ENCODE assay signal across 17 cellular contexts in the genomic region with DNA sequence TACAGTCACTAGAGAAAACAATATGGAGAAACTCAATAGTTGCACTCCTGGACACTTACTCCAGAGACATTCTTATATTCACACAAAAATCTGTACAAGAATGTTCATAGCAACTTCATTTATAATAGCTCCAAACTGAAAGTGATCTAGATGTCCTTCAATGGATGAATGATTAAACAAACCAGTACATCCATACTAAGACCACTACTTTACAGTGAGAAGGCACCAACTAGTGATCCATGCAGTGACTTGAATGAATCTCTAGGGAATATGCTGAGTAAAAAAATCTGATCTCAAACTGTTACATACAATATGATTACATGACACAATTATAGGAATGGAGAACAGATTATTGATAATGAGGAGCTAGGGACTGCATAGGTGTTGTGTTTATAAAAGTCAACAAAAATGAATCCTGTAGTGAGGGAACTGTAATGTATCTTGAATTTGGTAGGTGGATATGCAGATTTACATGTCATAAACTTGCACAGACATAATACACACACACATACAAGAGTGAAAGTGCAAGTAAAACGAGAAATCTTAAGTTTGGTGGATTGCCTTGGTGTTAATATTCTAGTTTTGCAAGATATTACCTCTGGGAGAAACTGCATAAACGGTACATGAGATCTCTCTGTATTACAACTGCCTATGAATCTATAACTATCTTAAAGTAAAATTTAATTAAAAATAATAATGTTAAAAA.
DNase-seq lines count a peak whose midpoint lies in the region; ATAC-seq and TF ChIP-seq lines count a peak whose summit lies in the region.
"Had no signal": no experiment of that assay in that cellular context is flagged by ENCODE, and none has a peak within 500 bp of the region (broad histone marks: within the 10 kb centered on the region; RNA-seq: fewer than 3 reads in every experiment).

No MANE protein-coding gene starts in this region.

- peak; percentile 4 for DNase-seq in NAMALWA (ENCODE audit: low spot score)
- DNase-seq in activated CD4-positive, alpha-beta T cell treated with anti-CD3 and anti-CD28 coated beads for 4 hours: no peak
- no peak for DNase-seq in smooth muscle cell (lab: John Stamatoyannopoulos, UW; ENCODE audit: unreplicated experiment)
- no peak for DNase-seq in PC-3
- DNase-seq: AML-193; CD4-positive, alpha-beta T cell; DMS79 treated with DMSO at 0.1 percent for 48 hours; NCI-H1436; NCI-H2081; NCI-H510A treated with DMSO at 0.1 percent for 48 hours; T-helper 9 cell had no signal

- H3K36me3 ChIP-seq in BLaER1: no peaks in the 10 kb centered on the region
- no peaks in the 10 kb centered on the region for H3K36me3 ChIP-seq in gastroesophageal sphincter
- no peaks in the 10 kb centered on the region for H3K36me3 ChIP-seq in smooth muscle cell (ENCODE audit: low read depth)
- no peaks in the 10 kb centered on the region for H3K36me3 ChIP-seq in PC-3 (ENCODE audit: low read depth, low read length)
- H3K36me3 ChIP-seq: SJSA1 had no signal

- H3K79me2 ChIP-seq in smooth muscle cell (ENCODE audit: low read depth): no peaks in the 10 kb centered on the region
- no peaks in the 10 kb centered on the region for H3K79me2 ChIP-seq in PC-3 (ENCODE audit: low read length)

- WGBS in gastroesophageal sphincter (ENCODE audit: low coverage in 1 of 2), 2 donors: 66 to 70% methylated on average over 2 of the region's 2 CpGs
- 97% methylated on average over 2 of the region's 2 CpGs for whole genome bisulfite sequencing in smooth muscle cell (ENCODE audit: low lambda C conversion rate)

- no peaks in the 10 kb centered on the region for H3K9me3 ChIP-seq in BLaER1
- no peaks in the 10 kb centered on the region for H3K9me3 ChIP-seq in gastroesophageal sphincter
- H3K9me3 ChIP-seq in smooth muscle cell (replicated peaks; ENCODE audit: low read depth): no peaks in the 10 kb centered on the region
- H3K9me3 ChIP-seq in PC-3 (ENCODE audit: low read length): no peaks in the 10 kb centered on the region
- H3K9me3 ChIP-seq: SJSA1 had no signal

- no peaks in the 10 kb centered on the region for H3K9me2 ChIP-seq in PC-3 (replicated peaks; ENCODE audit: low read length)

- no peak overlapping the region for H2AFZ ChIP-seq in smooth muscle cell (ENCODE audit: low read depth)
- no peak overlapping the region for H2AFZ ChIP-seq in PC-3 (ENCODE audit: low read length)

- TF ChIP-seq CTCF in gastroesophageal sphincter (IDR thresholded peaks at IDR 0.05) (no peak), smooth muscle cell (IDR thresholded peaks at IDR 0.05; ENCODE audit: borderline replicate concordance, insufficient read depth, poor library complexity, severe bottlenecking) (no peak), PC-3 (conservative IDR thresholded peaks at IDR 0.05; ENCODE audit: low read depth, low read length) (no peak)

- no peaks in the 10 kb centered on the region for H3F3A ChIP-seq in smooth muscle cell (ENCODE audit: low read depth)
- no peaks in the 10 kb centered on the region for H3F3A ChIP-seq in PC-3 (ENCODE audit: low read length, unreplicated experiment)

- H3K4me2 ChIP-seq in BLaER1 (0 out of 2 replicates have a peak overlapping the region, but pooled peaks have one; percentile 17), smooth muscle cell (no peak overlapping the region), PC-3 (ENCODE audit: low read length) (no peak overlapping the region)

- BruUV-seq in PC-3 (replicated peaks; lab: Mats Ljungman, UMichigan): no TSS peak

- intact Hi-C loops in PC-3 (cut with micrococcal nuclease): no loop called here

- POLR2A ChIA-PET in PC-3 (lab: Charles Lee; ENCODE audit: unreplicated experiment): no interaction called here

- H3K9ac ChIP-seq in BLaER1 (no peak overlapping the region), smooth muscle cell (ENCODE audit: low read depth) (no peak overlapping the region), PC-3 (ENCODE audit: low read length) (no peak overlapping the region)

- no peak for TF ChIP-seq POLR2A in gastroesophageal sphincter (IDR thresholded peaks at IDR 0.05)

- H3K27me3 ChIP-seq in BLaER1 (no peaks in the 10 kb centered on the region), gastroesophageal sphincter (no peaks in the 10 kb centered on the region), smooth muscle cell (ENCODE audit: low read depth) (no peaks in the 10 kb centered on the region), PC-3 (ENCODE audit: low read length) (peaks cover 4% of the 10 kb centered on the region; the same call in 1 of the 2 replicates)
- H3K27me3 ChIP-seq: SJSA1 had no signal

- H3K27ac ChIP-seq in BLaER1: no peak overlapping the region
- H3K27ac ChIP-seq in gastroesophageal sphincter: no peak overlapping the region
- no peak overlapping the region for H3K27ac ChIP-seq in smooth muscle cell (ENCODE audit: low read depth)
- H3K27ac ChIP-seq in PC-3 (ENCODE audit: low read length): no peak overlapping the region
- H3K27ac ChIP-seq: RWPE1, SJSA1 had no signal

- CTCF ChIA-PET in PC-3 (lab: Charles Lee): no interaction called here

- TF ChIP-seq EP300 in gastroesophageal sphincter (IDR thresholded peaks at IDR 0.05): no peak

- ATAC-seq in GM19351 (IDR thresholded peaks at IDR 0.05; ENCODE audit: unreplicated experiment) (peak; percentile 53), HG02981 (IDR thresholded peaks at IDR 0.05; ENCODE audit: unreplicated experiment) (peak; percentile 66), gastroesophageal sphincter (no peak), PC-3 (no peak)

- H3K4me1 ChIP-seq in BLaER1 (0 out of 2 replicates have a peak, but pooled peaks cover 8% of the 10 kb centered on the region), gastroesophageal sphincter (no peaks in the 10 kb centered on the region), smooth muscle cell (ENCODE audit: low read depth) (no peaks in the 10 kb centered on the region), PC-3 (ENCODE audit: insufficient read depth, low read length) (no peaks in the 10 kb centered on the region)
- H3K4me1 ChIP-seq: SJSA1 had no signal

- H3K4me3 ChIP-seq in BLaER1: no peak overlapping the region
- no peak overlapping the region for H3K4me3 ChIP-seq in gastroesophageal sphincter
- H3K4me3 ChIP-seq in smooth muscle cell: no peak overlapping the region
- no peak overlapping the region for H3K4me3 ChIP-seq in PC-3 (ENCODE audit: low read length)
- H3K4me3 ChIP-seq: SJSA1 had no signal

- H4K20me1 ChIP-seq in BLaER1 (no peaks in the 10 kb centered on the region), smooth muscle cell (ENCODE audit: low read depth) (no peaks in the 10 kb centered on the region), PC-3 (ENCODE audit: low read length) (no peaks in the 10 kb centered on the region)

Comparison
In these comparisons a context has a peak if more than half of its experiments do, and no peak if none do; other contexts are left out.
1. ATAC-seq: peak in GM19351 (single experiment) and HG02981 (single experiment); none in gastroesophageal sphincter (single experiment) and PC-3 (single experiment).